In genomic region chr2:205323929-205324328, GRCh38 we compare ENCODE assay signal across 12 cellular contexts.
DNase-seq lines count a peak whose midpoint lies in the region; ATAC-seq and TF ChIP-seq lines count a peak whose summit lies in the region.
"Had no signal": no experiment of that assay in that cellular context is flagged by ENCODE, and none has a peak within 500 bp of the region (broad histone marks: within the 10 kb centered on the region; RNA-seq: fewer than 3 reads in every experiment).

No MANE protein-coding gene starts in this region.

- no peaks in the 10 kb centered on the region for H3K27me3 Mint-ChIP-seq in chondrocyte (ENCODE audit: low read depth)
- H3K27me3 Mint-ChIP-seq in osteocyte (ENCODE audit: unreplicated experiment): no peaks in the 10 kb centered on the region
- H3K27me3 Mint-ChIP-seq: activated naive CD8-positive, alpha-beta T cell treated with anti-CD3 and anti-CD28 coated beads, Interleukin-2, amount 50 U/mL, for 24 hours had no signal

- H3K27ac Mint-ChIP-seq in chondrocyte (ENCODE audit: unreplicated experiment) (no peak overlapping the region), osteocyte (ENCODE audit: unreplicated experiment) (no peak overlapping the region)
- H3K27ac Mint-ChIP-seq: activated CD4-positive, alpha-beta T cell treated with anti-CD3 and anti-CD28 coated beads, Interleukin-2, amount 10 ng/mL, durations not matched to agents 24 days and 14 days; activated naive CD8-positive, alpha-beta T cell treated with anti-CD3 and anti-CD28 coated beads, Interleukin-2, amount 50 U/mL, for 24 hours had no signal

- H3K36me3 Mint-ChIP-seq in chondrocyte (ENCODE audit: low read depth) (peaks cover 5% of the 10 kb centered on the region), osteocyte (ENCODE audit: unreplicated experiment) (no peaks in the 10 kb centered on the region)
- H3K36me3 Mint-ChIP-seq: naive B cell had no signal

- in situ Hi-C loops in KBM-7 (cut with MboI; ENCODE audit: low pct_unique_long_range_greater_than_20kb, low sequenced_read_pairs): no loop called here

- H3K9me3 Mint-ChIP-seq in chondrocyte (ENCODE audit: low read depth): peaks cover 2% of the 10 kb centered on the region
- peaks cover 2% of the 10 kb centered on the region for H3K9me3 Mint-ChIP-seq in osteocyte (ENCODE audit: unreplicated experiment)

- H3K4me3 Mint-ChIP-seq in chondrocyte (ENCODE audit: unreplicated experiment) (no peak overlapping the region), osteocyte (ENCODE audit: unreplicated experiment) (no peak overlapping the region)
- H3K4me3 Mint-ChIP-seq: activated CD4-positive, alpha-beta T cell treated with anti-CD3 and anti-CD28 coated beads, Interleukin-2, amount 10 ng/mL, durations not matched to agents 24 days and 14 days; activated naive CD8-positive, alpha-beta T cell treated with anti-CD3 and anti-CD28 coated beads, Interleukin-2, amount 50 U/mL, for 24 hours had no signal

- peaks cover 29% of the 10 kb centered on the region for H3K4me1 Mint-ChIP-seq in chondrocyte (ENCODE audit: low read depth)
- peaks cover 21% of the 10 kb centered on the region for H3K4me1 Mint-ChIP-seq in osteocyte (ENCODE audit: unreplicated experiment)
- H3K4me1 Mint-ChIP-seq: activated CD4-positive, alpha-beta T cell treated with anti-CD3 and anti-CD28 coated beads, Interleukin-2, amount 10 ng/mL, durations not matched to agents 24 days and 14 days; activated naive CD8-positive, alpha-beta T cell treated with anti-CD3 and anti-CD28 coated beads, Interleukin-2, amount 50 U/mL, for 24 hours had no signal

- no peak for DNase-seq in chondrocyte (ENCODE audit: low spot score)
- DNase-seq in osteocyte (ENCODE audit: extremely low spot score, unreplicated experiment): no peak
- DNase-seq in KBM-7: no peak
- DNase-seq in NCI-H446 (lab: John Stamatoyannopoulos, UW): no peak
- DNase-seq: activated CD4-positive, alpha-beta T cell treated with anti-CD3 and anti-CD28 coated beads, Interleukin-2, amount 10 ng/mL, durations not matched to agents 24 days and 14 days; activated naive CD8-positive, alpha-beta T cell treated with anti-CD3 and anti-CD28 coated beads, Interleukin-2, amount 50 U/mL, for 24 hours; naive B cell had no signal

- H3K4me3 ChIP-seq in GM12875 (ENCODE audit: low read depth, low read length): no peak overlapping the region

- TF ChIP-seq CTCF in GM12875 (IDR thresholded peaks at IDR 0.05; ENCODE audit: borderline replicate concordance, insufficient read depth, low read depth, low read length) (peak; percentile 48; the same call in 1 of the 2 replicates), chondrocyte (IDR thresholded peaks at IDR 0.05) (peak; percentile 65), osteocyte (IDR thresholded peaks at IDR 0.05) (peak; percentile 31)

- ATAC-seq in HG03354 (IDR thresholded peaks at IDR 0.05; ENCODE audit: poor library complexity, severe bottlenecking, unreplicated experiment): peak; percentile 45
- ATAC-seq in GM21528 (IDR thresholded peaks at IDR 0.05; ENCODE audit: low FRiP score, unreplicated experiment): no peak
- no peak for ATAC-seq in GM18520 (IDR thresholded peaks at IDR 0.05; ENCODE audit: unreplicated experiment)
- ATAC-seq: activated naive CD8-positive, alpha-beta T cell treated with anti-CD3 and anti-CD28 coated beads, Interleukin-2, amount 50 U/mL, for 24 hours; Right ventricle myocardium inferior had no signal
